ENCODE assay signal across 8 cellular contexts in the genomic region with DNA sequence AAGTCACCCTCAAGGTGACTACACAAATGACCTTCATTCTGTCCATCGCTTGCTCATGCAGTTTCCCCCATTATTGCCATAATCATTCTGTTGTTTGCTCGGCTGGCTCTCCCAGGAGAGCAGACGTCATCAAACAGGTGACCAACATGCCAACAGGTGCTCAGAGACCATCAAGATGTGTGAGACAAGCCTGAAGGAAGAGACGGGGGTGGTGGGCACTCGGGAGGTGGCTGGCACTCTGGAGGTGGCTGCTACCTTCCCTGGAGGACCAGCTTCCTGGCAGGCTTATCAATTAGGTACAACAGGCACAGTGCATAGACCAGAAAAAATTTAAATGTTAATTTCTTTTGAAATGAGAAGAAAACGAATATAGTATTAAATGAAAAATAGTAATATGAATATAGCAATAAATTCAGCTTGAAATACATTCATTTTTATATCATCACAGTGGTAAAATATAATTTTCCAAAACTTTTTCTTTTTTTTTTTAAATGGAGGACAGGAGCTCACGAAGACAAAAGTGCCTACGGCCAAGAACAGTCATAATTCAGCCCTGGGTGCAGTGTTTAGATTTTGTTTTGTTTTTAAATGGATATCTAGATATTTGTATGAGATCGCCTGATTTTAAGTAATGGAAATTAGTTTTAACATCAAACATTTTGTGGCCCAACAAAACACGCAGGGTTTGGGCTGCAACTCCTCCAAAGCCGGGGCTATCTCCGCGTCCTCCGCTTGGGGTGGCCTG. TPM values are rescaled to one million over a fixed set of nuclear protein-coding genes. Genes with fewer than 3 reads are reported as not detected.
DNase-seq lines count a peak whose midpoint lies in the region; ATAC-seq, FAIRE-seq and TF ChIP-seq lines count a peak whose summit lies in the region.

No MANE protein-coding gene starts in this region.

- peaks cover 0 to 2% of the 10 kb centered on the region in 2 donors for H3K27me3 Mint-ChIP-seq in effector memory CD8-positive, alpha-beta T cell
- no peaks in the 10 kb centered on the region for H3K27me3 Mint-ChIP-seq in nephron (ENCODE audit: low read depth)

- H3K27ac ChIP-seq in left ventricle myocardium inferior (replicated peaks) (peak overlapping the region; percentile 100), Peyer's patch (peak overlapping the region; percentile 91 to 100 (median 98))

- H3K4me3 ChIP-seq in left ventricle myocardium inferior = peak overlapping the region; percentile 83
- H3K4me3 ChIP-seq in Peyer's patch = peak overlapping the region; percentile 50 to 90 (median 58)

- H3K4me1 ChIP-seq in left ventricle myocardium inferior = peaks cover 28% of the 10 kb centered on the region
- peaks cover 0 to 5% (median 4%) of the 10 kb centered on the region in 4 donors for H3K4me1 ChIP-seq in Peyer's patch

- peak overlapping the region; percentile 57 to 72 for H3K4me3 Mint-ChIP-seq in effector memory CD8-positive, alpha-beta T cell
- peak overlapping the region; percentile 74 to 89 (median 82) for H3K4me3 Mint-ChIP-seq in nephron

- H3K4me1 Mint-ChIP-seq in effector memory CD8-positive, alpha-beta T cell (ENCODE audit: low read depth in 2 of 2) = peaks cover 16 to 18% of the 10 kb centered on the region in 2 donors
- peaks cover 38% of the 10 kb centered on the region for H3K4me1 Mint-ChIP-seq in nephron

- no peaks in the 10 kb centered on the region for H3K36me3 ChIP-seq in left ventricle myocardium inferior
- H3K36me3 ChIP-seq in Peyer's patch = no peaks in the 10 kb centered on the region

- H3K9me3 Mint-ChIP-seq in effector memory CD8-positive, alpha-beta T cell = no peaks in the 10 kb centered on the region
- H3K9me3 Mint-ChIP-seq in nephron = peaks cover 8% of the 10 kb centered on the region

- FAIRE-seq in GM12892 (lab: Jason Lieb, UNC) = no peak

- intact Hi-C loops in left ventricle myocardium inferior (cut with micrococcal nuclease) (no loop called here), Right ventricle myocardium inferior (cut with DNase I) (no loop called here)

- H3K9me3 ChIP-seq in left ventricle myocardium inferior (replicated peaks) = no peaks in the 10 kb centered on the region
- no peaks in the 10 kb centered on the region for H3K9me3 ChIP-seq in Peyer's patch

- no peaks in the 10 kb centered on the region for H3K27me3 ChIP-seq in left ventricle myocardium inferior (ENCODE audit: low read depth)
- no peaks in the 10 kb centered on the region for H3K27me3 ChIP-seq in Peyer's patch

- ATAC-seq in Right ventricle myocardium inferior = no peak
- no peak for ATAC-seq in effector memory CD8-positive, alpha-beta T cell (replicated peaks)
- ATAC-seq in GM21367 (IDR thresholded peaks at IDR 0.05; ENCODE audit: unreplicated experiment) = no peak

- DNase-seq in left ventricle myocardium inferior (no peak), Right ventricle myocardium inferior (ENCODE audit: missing footprints) (no peak), Peyer's patch (no peak), GM12892 (ENCODE audit: insufficient read length) (no peak)
- DNase-seq in effector memory CD8-positive, alpha-beta T cell = no peak
- no peak for DNase-seq in stimulated activated CD4-positive, alpha-beta T cell treated with anti-CD3 and anti-CD28 coated beads, Interleukin-12 subunit alpha, Interleukin-12 subunit beta, amount 100 ng/mL, for 4 hours

- TF ChIP-seq POLR2A in Peyer's patch (IDR thresholded peaks at IDR 0.05) (no peak), GM12892 (IDR thresholded peaks at IDR 0.05; ENCODE audit: low read depth, low read length) (no peak)

- TF ChIP-seq CTCF in left ventricle myocardium inferior (IDR thresholded peaks at IDR 0.05; ENCODE audit: borderline replicate concordance) (no peak), Peyer's patch (IDR thresholded peaks at IDR 0.05) (peak in 1 of 6 experiments; percentile 50), nephron (IDR thresholded peaks at IDR 0.05; ENCODE audit: unreplicated experiment in 3 of 3) (no peak)

- H3K27ac Mint-ChIP-seq in effector memory CD8-positive, alpha-beta T cell = peak overlapping the region; percentile 99
- peak overlapping the region; percentile 91 to 94 (median 93) for H3K27ac Mint-ChIP-seq in nephron

- H3K36me3 Mint-ChIP-seq in effector memory CD8-positive, alpha-beta T cell (ENCODE audit: insufficient read depth) = peaks cover 29% of the 10 kb centered on the region
- H3K36me3 Mint-ChIP-seq in nephron (ENCODE audit: low read depth) = peaks cover 3% of the 10 kb centered on the region

RNA-seq across cellular contexts. Expression of a gene that starts 16.9 kb away (rescaled TPM):
- total RNA-seq in left ventricle myocardium inferior = 2.3 TPM
- 1.9 TPM for total RNA-seq in Right ventricle myocardium inferior
- total RNA-seq in Peyer's patch = 10 to 100 TPM; 15.7 to 96.9 (median 49.7) TPM
- polyA plus RNA-seq in GM12892 (2012; ENCODE audit: missing spikeins) = 15.4 TPM

RNA-seq across cellular contexts. Expression of a gene that starts 45.4 kb away (rescaled TPM):
- total RNA-seq in left ventricle myocardium inferior = 0.36 TPM
- 0.43 TPM for total RNA-seq in Right ventricle myocardium inferior
- total RNA-seq in Peyer's patch = 10 to 100 TPM in 2 of 4 donors, 1 to 10 TPM in 2; 8.2 to 25.0 (median 14.5) TPM
- polyA plus RNA-seq in GM12892 (2012; ENCODE audit: missing spikeins) = 2.4 TPM
